ENCODE assay signal across 12 cellular contexts in genomic region chr9:76049341-76049740, GRCh38.
"Had no signal": no experiment of that assay in that cellular context is flagged by ENCODE, and none has a peak within 500 bp of the region (broad histone marks: within the 10 kb centered on the region; RNA-seq: fewer than 3 reads in every experiment).

No MANE protein-coding gene starts in this region.

- H3K4me1 ChIP-seq: foreskin keratinocyte had no signal

- H3K27ac ChIP-seq: foreskin keratinocyte, SK-N-MC, tibial artery had no signal

- H3K27ac Mint-ChIP-seq: activated CD4-positive, alpha-beta T cell treated with anti-CD3 and anti-CD28 coated beads for 36 hours; activated CD8-positive, alpha-beta T cell treated with anti-CD3 and anti-CD28 coated beads, Interleukin-2, amount 10 ng/mL, durations not matched to agents 7 days and 5 days; nephron; T-cell had no signal

- ATAC-seq: activated CD4-positive, alpha-beta T cell treated with anti-CD3 and anti-CD28 coated beads for 36 hours; activated CD8-positive, alpha-beta T cell treated with anti-CD3 and anti-CD28 coated beads, Interleukin-2, amount 10 ng/mL, durations not matched to agents 7 days and 5 days; foreskin keratinocyte; left lobe of liver; T-cell had no signal

- H3K27me3 ChIP-seq: foreskin keratinocyte, tibial artery had no signal

- H3K4me3 ChIP-seq: SK-N-MC, tibial artery had no signal

- H3K27me3 Mint-ChIP-seq: activated CD4-positive, alpha-beta T cell treated with anti-CD3 and anti-CD28 coated beads for 36 hours; T-cell had no signal

- H3K9me3 ChIP-seq: tibial artery had no signal

- DNase-seq: activated CD4-positive, alpha-beta T cell treated with anti-CD3 and anti-CD28 coated beads for 36 hours; activated CD8-positive, alpha-beta memory T cell treated with anti-CD3 and anti-CD28 coated beads, Interleukin-2, amount 50 U/mL, for 48 hours; activated CD8-positive, alpha-beta T cell treated with anti-CD3 and anti-CD28 coated beads, Interleukin-2, amount 10 ng/mL, durations not matched to agents 7 days and 5 days; activated naive CD4-positive, alpha-beta T cell; aorta; foreskin keratinocyte; T-cell; T1000; tibial artery had no signal

- H3K4me1 Mint-ChIP-seq: activated CD4-positive, alpha-beta T cell treated with anti-CD3 and anti-CD28 coated beads for 36 hours; nephron had no signal

- H3K4me3 Mint-ChIP-seq: activated CD4-positive, alpha-beta T cell treated with anti-CD3 and anti-CD28 coated beads for 36 hours; activated CD8-positive, alpha-beta T cell treated with anti-CD3 and anti-CD28 coated beads, Interleukin-2, amount 10 ng/mL, durations not matched to agents 7 days and 5 days; nephron; T-cell had no signal
